9 cellular contexts compared by ENCODE assay signal in the genomic region with DNA sequence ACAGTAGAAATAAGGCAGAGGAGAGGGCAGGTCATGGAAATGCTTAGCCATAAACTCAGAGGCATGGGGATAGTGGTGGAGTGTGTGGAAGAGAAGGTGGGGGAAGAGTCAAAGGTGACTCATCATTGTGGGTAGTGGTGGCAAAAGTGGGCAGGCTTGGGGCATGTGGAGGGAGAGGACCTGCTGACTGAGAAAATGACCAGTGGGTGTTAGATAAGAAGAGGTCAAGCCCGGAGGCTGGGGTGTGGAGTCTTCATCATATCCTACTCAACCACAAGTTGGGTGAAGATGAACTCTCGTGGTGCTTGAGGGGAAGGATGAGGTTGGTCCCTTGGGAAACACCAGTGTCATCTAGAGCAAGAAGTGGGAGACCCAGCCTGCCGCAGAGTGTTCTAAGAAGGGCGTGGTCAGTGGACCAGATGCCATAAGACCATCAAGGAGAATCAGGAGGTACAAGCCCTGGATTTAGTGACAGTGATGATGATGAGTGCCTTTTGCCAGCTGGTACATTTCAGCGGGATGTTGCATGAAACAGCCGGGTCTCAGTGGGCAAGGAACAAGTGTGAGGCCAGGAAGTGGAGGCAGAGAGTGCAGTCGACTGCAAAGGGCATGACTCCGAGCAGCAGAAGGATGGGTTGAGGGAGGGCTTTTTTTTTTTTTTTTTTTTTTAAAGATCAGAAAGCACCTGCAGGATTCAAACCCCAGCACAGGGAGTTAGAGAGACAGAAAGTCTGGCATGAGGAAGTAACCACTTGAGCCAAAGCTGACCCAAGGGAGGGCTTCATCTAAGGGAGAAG.
A peak's percentile ranks its signal among the peaks of the same experiment; 100 is the strongest.
DNase-seq lines count a peak whose midpoint lies in the region; ATAC-seq and TF ChIP-seq lines count a peak whose summit lies in the region.
"Had no signal": no experiment of that assay in that cellular context is flagged by ENCODE, and none has a peak within 500 bp of the region (broad histone marks: within the 10 kb centered on the region; RNA-seq: fewer than 3 reads in every experiment).

No MANE protein-coding gene starts in this region.

- no peak overlapping the region for H3K4me3 ChIP-seq in mammary epithelial cell (replicated peaks in 1 of 3; ENCODE audit: insufficient read depth in 1 of 3, low read depth in 2 of 3, low read length in 3 of 3)
- H3K4me3 ChIP-seq in breast epithelium, result no peak overlapping the region
- H3K4me3 ChIP-seq in SU-DHL-6 (ENCODE audit: insufficient read depth, low read length, poor library complexity, severe bottlenecking), result no peak overlapping the region

- no peaks in the 10 kb centered on the region for H4K20me1 ChIP-seq in mammary epithelial cell (ENCODE audit: insufficient read depth, low read length)
- H4K20me1 ChIP-seq in SU-DHL-6 (ENCODE audit: low read depth, low read length), result no peaks in the 10 kb centered on the region

- CTCF ChIA-PET in mammary epithelial cell (lab: Charles Lee; ENCODE audit: low non-redundant PET), result interaction anchor here (0.6 kb wide), 1 partner anchor 290 kb away, joined by 3 read pairs; no protein-coding TSS in a partner anchor

- peak; percentile 45 for ATAC-seq in HG02973 (IDR thresholded peaks at IDR 0.05; ENCODE audit: unreplicated experiment)

- DNase-seq in mammary epithelial cell (peak; percentile 40), breast epithelium (ENCODE audit: low spot score in 2 of 2) (no peak), caudate nucleus (lab: John Stamatoyannopoulos, UW) (no peak), DMS 273 (lab: John Stamatoyannopoulos, UW; ENCODE audit: unreplicated experiment) (no peak), nucleus accumbens (lab: John Stamatoyannopoulos, UW) (no peak)
- DNase-seq: DMS79 had no signal

- H3K9me3 ChIP-seq in mammary epithelial cell (replicated peaks; ENCODE audit: insufficient read depth, low read length) (no peaks in the 10 kb centered on the region), breast epithelium (no peaks in the 10 kb centered on the region), SU-DHL-6 (ENCODE audit: insufficient read depth, low read length) (no peaks in the 10 kb centered on the region)

- peak overlapping the region; percentile 93 for H3K27ac Mint-ChIP-seq in stimulated activated naive CD8-positive, alpha-beta T cell treated with anti-CD3 and anti-CD28 coated beads, Interleukin-15, Interleukin-2, amounts not matched to agents 100 ng/mL and 50 ng/mL, for 24 hours

- H3K4me2 ChIP-seq in mammary epithelial cell (ENCODE audit: insufficient read depth, low read depth, low read length), result no peak overlapping the region
- peak overlapping the region; percentile 28 for H3K4me2 ChIP-seq in SU-DHL-6 (ENCODE audit: low read depth, low read length, poor library complexity, severe bottlenecking)

- peaks cover 26% of the 10 kb centered on the region for H3K4me1 Mint-ChIP-seq in stimulated activated naive CD8-positive, alpha-beta T cell treated with anti-CD3 and anti-CD28 coated beads, Interleukin-15, Interleukin-2, amounts not matched to agents 100 ng/mL and 50 ng/mL, for 24 hours (ENCODE audit: low read depth)

- no peaks in the 10 kb centered on the region for H3K9me2 ChIP-seq in SU-DHL-6 (replicated peaks; ENCODE audit: insufficient read depth, low read length)

- H3K27me3 ChIP-seq in mammary epithelial cell (ENCODE audit: insufficient read depth, low read length) (no peaks in the 10 kb centered on the region), breast epithelium (no peaks in the 10 kb centered on the region), SU-DHL-6 (ENCODE audit: low read length) (no peaks in the 10 kb centered on the region)

- intact Hi-C loops in mammary epithelial cell (cut with micrococcal nuclease) (no loop called here), breast epithelium (cut with DNase I; ENCODE audit: low total_unique reads) (loop anchor here (5.0 kb wide), 1 partner anchor 288 kb away; no protein-coding TSS in a partner anchor)

- no peak for TF ChIP-seq CTCF in mammary epithelial cell (conservative IDR thresholded peaks at IDR 0.05 in 1 of 2, IDR thresholded peaks at IDR 0.05 in 1 of 2; ENCODE audit: extremely low read depth in 1 of 2, insufficient read depth in 1 of 2, low read depth in 1 of 2, low read length in 2 of 2)
- TF ChIP-seq CTCF in breast epithelium (IDR thresholded peaks at IDR 0.05), result no peak
- no peak for TF ChIP-seq CTCF in SU-DHL-6 (IDR thresholded peaks at IDR 0.05; ENCODE audit: insufficient read depth, low read length, poor library complexity, severe bottlenecking)

- dilution Hi-C loops in mammary epithelial cell (cut with HindIII; ENCODE audit: low sequenced_read_pairs), result no loop called here

- 88% methylated on average over 8 of the region's 8 CpGs for WGBS in mammary epithelial cell (ENCODE audit: low coverage, missing lambda C conversion rate)

- H3K4me1 ChIP-seq in mammary epithelial cell (ENCODE audit: insufficient read depth, low read length), result peaks cover 6% of the 10 kb centered on the region
- H3K4me1 ChIP-seq in breast epithelium, result no peaks in the 10 kb centered on the region

- no peak overlapping the region for H2AFZ ChIP-seq in mammary epithelial cell (ENCODE audit: low read depth, low read length)
- no peak overlapping the region for H2AFZ ChIP-seq in SU-DHL-6 (ENCODE audit: low read depth, low read length, severe bottlenecking)

- TF ChIP-seq POLR2A in breast epithelium (IDR thresholded peaks at IDR 0.05), result no peak

- no peak overlapping the region for H3K9ac ChIP-seq in mammary epithelial cell (ENCODE audit: insufficient read depth, low read length)
- no peak overlapping the region for H3K9ac ChIP-seq in SU-DHL-6 (ENCODE audit: low read length)

- no peaks in the 10 kb centered on the region for H3K36me3 Mint-ChIP-seq in stimulated activated naive CD8-positive, alpha-beta T cell treated with anti-CD3 and anti-CD28 coated beads, Interleukin-15, Interleukin-2, amounts not matched to agents 100 ng/mL and 50 ng/mL, for 24 hours (ENCODE audit: low read depth)

- no peak overlapping the region for H3K27ac ChIP-seq in mammary epithelial cell (ENCODE audit: insufficient read depth, low read depth, low read length)
- H3K27ac ChIP-seq in breast epithelium, result no peak overlapping the region
- H3K27ac ChIP-seq in SU-DHL-6 (ENCODE audit: low read depth, low read length), result peak overlapping the region; percentile 53
- H3K27ac ChIP-seq in caudate nucleus (ENCODE audit: low read depth, low read length), result no peak overlapping the region

- in situ Hi-C loops in mammary epithelial cell (cut with MboI; ENCODE audit: low sequenced_read_pairs in 2 of 2), result loop anchor here (10.0 to 25.0 kb wide), 3 partner anchors 290 to 643 kb away; partner anchors contain the start of gene CEP68 (in 1 of the 2)

- H3K4me3 Mint-ChIP-seq in stimulated activated naive CD8-positive, alpha-beta T cell treated with anti-CD3 and anti-CD28 coated beads, Interleukin-15, Interleukin-2, amounts not matched to agents 100 ng/mL and 50 ng/mL, for 24 hours, result peak overlapping the region; percentile 76

- H3F3A ChIP-seq in SU-DHL-6 (ENCODE audit: insufficient read depth), result peaks cover 14% of the 10 kb centered on the region; the same call in 1 of the 2 replicates

- H3K27me3 Mint-ChIP-seq in stimulated activated naive CD8-positive, alpha-beta T cell treated with anti-CD3 and anti-CD28 coated beads, Interleukin-15, Interleukin-2, amounts not matched to agents 100 ng/mL and 50 ng/mL, for 24 hours, result peaks cover 34% of the 10 kb centered on the region

- no TSS peak for BruUV-seq in mammary epithelial cell (replicated peaks; lab: Mats Ljungman, UMichigan)

- H3K36me3 ChIP-seq in mammary epithelial cell (ENCODE audit: insufficient read depth, low read length), result no peaks in the 10 kb centered on the region
- no peaks in the 10 kb centered on the region for H3K36me3 ChIP-seq in breast epithelium
- no peaks in the 10 kb centered on the region for H3K36me3 ChIP-seq in SU-DHL-6 (ENCODE audit: low read length)

- no peaks in the 10 kb centered on the region for H3K9me3 Mint-ChIP-seq in stimulated activated naive CD8-positive, alpha-beta T cell treated with anti-CD3 and anti-CD28 coated beads, Interleukin-15, Interleukin-2, amounts not matched to agents 100 ng/mL and 50 ng/mL, for 24 hours

- H3K79me2 ChIP-seq in mammary epithelial cell (ENCODE audit: insufficient read depth, low read length) (no peaks in the 10 kb centered on the region), SU-DHL-6 (ENCODE audit: insufficient read depth, low read length) (no peaks in the 10 kb centered on the region)
